19 cellular contexts compared by ENCODE assay signal in the genomic region with DNA sequence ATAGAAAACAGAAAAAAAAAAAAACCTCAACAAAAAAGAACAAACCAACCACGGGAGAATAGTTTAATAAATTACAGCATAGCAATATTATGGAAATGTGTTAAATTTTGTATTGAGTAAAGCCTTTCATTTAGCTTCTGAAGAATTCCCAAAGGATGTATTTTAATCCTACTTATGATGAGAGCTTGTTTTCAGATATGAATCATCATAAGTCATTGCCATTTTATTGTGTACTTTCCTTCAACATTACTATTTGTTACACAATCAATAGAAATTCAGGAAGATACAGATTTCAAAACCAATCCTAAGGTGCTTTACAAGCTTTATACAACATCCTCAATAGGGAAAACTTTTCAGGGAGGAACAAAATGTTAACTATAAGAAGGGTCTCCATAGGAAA.
DNase-seq lines count a peak whose midpoint lies in the region; ATAC-seq and TF ChIP-seq lines count a peak whose summit lies in the region.
"Had no signal": no experiment of that assay in that cellular context is flagged by ENCODE, and none has a peak within 500 bp of the region (broad histone marks: within the 10 kb centered on the region; RNA-seq: fewer than 3 reads in every experiment).

No MANE protein-coding gene starts in this region.

- no peak for ATAC-seq in HG02970 (IDR thresholded peaks at IDR 0.05; ENCODE audit: low FRiP score, unreplicated experiment)
- no peak for ATAC-seq in esophagus mucosa
- ATAC-seq: activated naive CD4-positive, alpha-beta T cell treated with anti-CD3 and anti-CD28 coated beads, Interleukin-2, amount 50 U/mL, for 72 hours; gastroesophageal sphincter; GM23338; left ventricle myocardium superior; stimulated activated naive CD8-positive, alpha-beta T cell treated with anti-CD3 and anti-CD28 coated beads, Interleukin-15, Interleukin-2, amounts not matched to agents 100 U/mL and 50 U/mL, for 24 hours had no signal

- peak overlapping the region; percentile 90 for H3K27ac ChIP-seq in osteoblast (ENCODE audit: low read depth, low read length)
- H3K27ac ChIP-seq: C4-2B, gastroesophageal sphincter, SJCRH30, upper lobe of left lung had no signal

- no peaks in the 10 kb centered on the region for H3K79me2 ChIP-seq in osteoblast (ENCODE audit: insufficient read depth, low read length)

- H2AFZ ChIP-seq in osteoblast (ENCODE audit: low read length), result no peak overlapping the region
- H2AFZ ChIP-seq: GM23338 had no signal

- intact Hi-C loops in lower leg skin (cut with DNase I; ENCODE audit: low total_unique reads), result no loop called here

- H3K4me2 ChIP-seq in osteoblast (ENCODE audit: insufficient read depth, low read length), result peak overlapping the region; percentile 47
- H3K4me2 ChIP-seq: GM23338 had no signal

- CTCF ChIA-PET in GM10248 (lab: Yijun Ruan, JAX), result interaction anchor here (1.0 to 5.3 kb wide), 6 partner anchors 9 to 522 kb away, joined by 4 to 29 read pairs (median 6); no protein-coding TSS in a partner anchor

- peaks cover 33% of the 10 kb centered on the region for H3K4me1 ChIP-seq in osteoblast (ENCODE audit: insufficient read depth, low read length)
- H3K4me1 ChIP-seq: gastroesophageal sphincter, upper lobe of left lung had no signal

- H3K4me3 ChIP-seq in osteoblast (ENCODE audit: insufficient read depth, low read length) (no peak overlapping the region), lower leg skin (ENCODE audit: low read depth, poor library complexity, severe bottlenecking) (no peak overlapping the region)
- H3K4me3 ChIP-seq: gastroesophageal sphincter, GM23338, SJCRH30, upper lobe of left lung had no signal

- no peaks in the 10 kb centered on the region for H3K9me3 ChIP-seq in osteoblast (ENCODE audit: low read depth, low read length)
- H3K9me3 ChIP-seq: gastroesophageal sphincter, SJCRH30, upper lobe of left lung had no signal

- WGBS in lower leg skin, 2 donors, result 42 to 51% methylated on average over 1 of the region's 1 CpG

- no peak for TF ChIP-seq CTCF in osteoblast (IDR thresholded peaks at IDR 0.05; ENCODE audit: extremely low read depth, low read depth, low read length)
- no peak for TF ChIP-seq CTCF in GM10248 (IDR thresholded peaks at IDR 0.05; ENCODE audit: control extremely low read depth, extremely low read depth, low read depth, missing control alignments)
- TF ChIP-seq CTCF in lower leg skin (IDR thresholded peaks at IDR 0.05), result no peak

- H4K20me1 ChIP-seq in osteoblast (ENCODE audit: insufficient read depth, low read length), result no peaks in the 10 kb centered on the region

- peak; percentile 85 for DNase-seq in ELR (ENCODE audit: low read depth)
- peak; percentile 15 for DNase-seq in NCI-H69 (lab: John Stamatoyannopoulos, UW)
- peak; percentile 42 for DNase-seq in dermis blood vessel endothelial cell
- DNase-seq in osteoblast (ENCODE audit: insufficient read length, low spot score, missing footprints), result no peak
- DNase-seq in GM10248 (ENCODE audit: extremely low spot score), result no peak
- no peak for DNase-seq in lower leg skin (ENCODE audit: low spot score in 2 of 2)
- DNase-seq: activated CD4-positive, alpha-beta T cell treated with anti-CD3 and anti-CD28 coated beads, Interleukin-2, amount 50 U/mL, for 1 hour; activated T-cell treated with anti-CD3 and anti-CD28 coated beads, Interleukin-2, amount 50 U/mL, for 24 hours; left ventricle myocardium superior; SJCRH30; stimulated activated CD4-positive, alpha-beta T cell treated with anti-CD3 and anti-CD28 coated beads, Interleukin-12 subunit alpha, Interleukin-12 subunit beta, amount 100 ng/mL, for 4 hours; stimulated activated naive CD8-positive, alpha-beta T cell treated with anti-CD3 and anti-CD28 coated beads, Interleukin-15, Interleukin-2, amounts not matched to agents 100 U/mL and 50 U/mL, for 24 hours; upper lobe of left lung had no signal

- POLR2A ChIA-PET in GM10248 (lab: Yijun Ruan, JAX), result no interaction called here

- H3K27me3 ChIP-seq in osteoblast (ENCODE audit: insufficient read depth, low read length), result no peaks in the 10 kb centered on the region
- H3K27me3 ChIP-seq: gastroesophageal sphincter, SJCRH30, upper lobe of left lung had no signal

- no peaks in the 10 kb centered on the region for H3K36me3 ChIP-seq in osteoblast (ENCODE audit: insufficient read depth, low read length)
- H3K36me3 ChIP-seq: gastroesophageal sphincter, SJCRH30, upper lobe of left lung had no signal

- no peak for TF ChIP-seq POLR2A in lower leg skin (IDR thresholded peaks at IDR 0.05)

Comparison
In these comparisons a context has a peak if more than half of its experiments do, and no peak if none do; other contexts are left out.
1. DNase-seq: peak in ELR (single experiment), NCI-H69 (single experiment) and dermis blood vessel endothelial cell (single experiment); none in osteoblast (single experiment), GM10248 (single experiment) and lower leg skin (0 of 2).